ENCODE assay signal across 11 cellular contexts in genomic region chrX:49029876-49030275, GRCh38. TPM values are rescaled to one million over a fixed set of nuclear protein-coding genes. Genes with fewer than 3 reads are reported as not detected.
A peak's percentile ranks its signal among the peaks of the same experiment; 100 is the strongest.
DNase-seq lines count a peak whose midpoint lies in the region; ATAC-seq, FAIRE-seq and TF ChIP-seq lines count a peak whose summit lies in the region.
"Had no signal": no experiment of that assay in that cellular context is flagged by ENCODE, and none has a peak within 500 bp of the region (broad histone marks: within the 10 kb centered on the region; RNA-seq: fewer than 3 reads in every experiment).

No MANE protein-coding gene starts in this region.

- no peaks in the 10 kb centered on the region for H4K20me1 ChIP-seq in HepG2 (ENCODE audit: insufficient read depth, low read length)

- peaks cover 8% of the 10 kb centered on the region for H3K36me3 Mint-ChIP-seq in type B pancreatic cell
- H3K36me3 Mint-ChIP-seq in T-helper 17 cell (ENCODE audit: low read depth), result peaks cover 3% of the 10 kb centered on the region

- H3K4me3 ChIP-seq in right lobe of liver (no peak overlapping the region), HepG2 (replicated peaks in 1 of 3; ENCODE audit: insufficient read depth in 1 of 3, low read depth in 2 of 3, low read length in 3 of 3) (no peak overlapping the region)

- peak overlapping the region; percentile 84 for H3K27ac Mint-ChIP-seq in type B pancreatic cell
- no peak overlapping the region for H3K27ac Mint-ChIP-seq in T-helper 17 cell
- H3K27ac Mint-ChIP-seq: activated naive CD8-positive, alpha-beta T cell treated with anti-CD3 and anti-CD28 coated beads for 36 hours had no signal

- intact Hi-C loops in right lobe of liver (cut with DNase I), result no loop called here
- intact Hi-C loops in HepG2 (cut with micrococcal nuclease; ENCODE audit: unreplicated experiment), result no loop called here

- no peak overlapping the region for H3K4me2 ChIP-seq in HepG2 (ENCODE audit: low read depth, low read length)

- H3K4me3 Mint-ChIP-seq in type B pancreatic cell, result peak overlapping the region; percentile 14
- no peak overlapping the region for H3K4me3 Mint-ChIP-seq in T-helper 17 cell
- H3K4me3 Mint-ChIP-seq: activated naive CD8-positive, alpha-beta T cell treated with anti-CD3 and anti-CD28 coated beads for 36 hours had no signal

- POLR2A ChIA-PET in HepG2 (lab: Yijun Ruan, JAX), result interaction anchor here (1.3 to 1.7 kb wide), 2 partner anchors 12 to 14 kb away, joined by 3 to 4 read pairs; no protein-coding TSS in a partner anchor

- H3K9me3 ChIP-seq in right lobe of liver, result no peaks in the 10 kb centered on the region
- H3K9me3 ChIP-seq in HepG2 (ENCODE audit: low read length), result no peaks in the 10 kb centered on the region
- H3K9me3 ChIP-seq in T-helper 17 cell (ENCODE audit: control insufficient read depth, low read length, poor library complexity, severe bottlenecking), result no peaks in the 10 kb centered on the region

- no peaks in the 10 kb centered on the region for H3K27me3 Mint-ChIP-seq in type B pancreatic cell
- H3K27me3 Mint-ChIP-seq in T-helper 17 cell, result no peaks in the 10 kb centered on the region
- H3K27me3 Mint-ChIP-seq: activated naive CD8-positive, alpha-beta T cell treated with anti-CD3 and anti-CD28 coated beads for 36 hours had no signal

- H3K9me3 Mint-ChIP-seq in type B pancreatic cell, result no peaks in the 10 kb centered on the region
- H3K9me3 Mint-ChIP-seq: activated naive CD8-positive, alpha-beta T cell treated with anti-CD3 and anti-CD28 coated beads for 36 hours had no signal

- H3K79me2 ChIP-seq in HepG2 (ENCODE audit: insufficient read depth, low read length), result no peaks in the 10 kb centered on the region

- H3K36me3 ChIP-seq in right lobe of liver, result peaks cover 0 to 29% (median 9%) of the 10 kb centered on the region in 4 donors
- H3K36me3 ChIP-seq in HepG2 (replicated peaks in 1 of 2; ENCODE audit: control insufficient read depth in 1 of 2, insufficient read depth in 2 of 2, low read length in 2 of 2), result peaks cover 9 to 15% of the 10 kb centered on the region in 2 experiments

- FAIRE-seq in HepG2 (lab: Jason Lieb, UNC), result no peak

- H3K4me1 Mint-ChIP-seq in type B pancreatic cell (ENCODE audit: unreplicated experiment) (no peaks in the 10 kb centered on the region), T-helper 17 cell (peaks cover 4% of the 10 kb centered on the region)
- H3K4me1 Mint-ChIP-seq: activated naive CD8-positive, alpha-beta T cell treated with anti-CD3 and anti-CD28 coated beads for 36 hours had no signal

- H3K9ac ChIP-seq in HepG2 (ENCODE audit: insufficient read depth, low read depth, low read length), result no peak overlapping the region

- no TSS peak for BruUV-seq in HepG2 (replicated peaks; lab: Mats Ljungman, UMichigan)

- TF ChIP-seq EP300 in HepG2 (IDR thresholded peaks at IDR 0.05; ENCODE audit: low read depth in 2 of 2, low read length in 2 of 2) (no peak), HepG2 (CRISPR knock-in tag; IDR thresholded peaks at IDR 0.05; ENCODE audit: borderline replicate concordance) (no peak)

- no peak for TF ChIP-seq RAD21 in HepG2 (CRISPR knock-in tag; IDR thresholded peaks at IDR 0.05)

- peaks cover 0 to 3% (median 0%) of the 10 kb centered on the region in 4 donors for H3K4me1 ChIP-seq in right lobe of liver
- H3K4me1 ChIP-seq in HepG2 (ENCODE audit: insufficient read depth, low read length), result no peaks in the 10 kb centered on the region

- H3K27me3 ChIP-seq in right lobe of liver (no peaks in the 10 kb centered on the region), HepG2 (ENCODE audit: control insufficient read depth in 1 of 2, insufficient read depth in 2 of 2, low read length in 2 of 2) (no peaks in the 10 kb centered on the region)

- H3K27ac ChIP-seq in right lobe of liver (no peak overlapping the region), HepG2 (ENCODE audit: extremely low read length, insufficient read depth, low read length) (no peak overlapping the region)

- in situ Hi-C loops in HepG2 (cut with HindIII; ENCODE audit: extremely low pct_ligation_motif_present, low pct_unique_long_range_greater_than_20kb), result no loop called here

- CTCF ChIA-PET in HepG2 (lab: Yijun Ruan, JAX; ENCODE audit: low intra/inter-chr PET ratio, low total read pairs), result no interaction called here

- no peak overlapping the region for H2AFZ ChIP-seq in HepG2 (ENCODE audit: low read length)

- TF ChIP-seq POLR2A in right lobe of liver (IDR thresholded peaks at IDR 0.05), result no peak
- no peak for TF ChIP-seq POLR2A in HepG2 (IDR thresholded peaks at IDR 0.05; ENCODE audit: insufficient read depth in 1 of 2, low read depth in 2 of 2, low read length in 2 of 2)

- peak in 3 of 4 donors; percentile 26 to 49 (median 29) for ATAC-seq in right lobe of liver
- no peak for ATAC-seq in HepG2
- peak; percentile 89 for ATAC-seq in esophagus mucosa
- ATAC-seq in T-helper 17 cell, result no peak

- WGBS in right lobe of liver (ENCODE audit: insufficient coverage, low coverage, low lambda C conversion rate, missing lambda C conversion rate), result no CpG with 5 or more reads among the region's 6 CpGs
- WGBS in HepG2 (ENCODE audit: low lambda C conversion rate), result no CpG with 5 or more reads among the region's 6 CpGs

- DNase-seq in right lobe of liver (no peak), HepG2 (ENCODE audit: low spot score) (no peak), type B pancreatic cell (ENCODE audit: extremely low spot score, unreplicated experiment) (no peak), cerebellar nuclear complex (lab: John Stamatoyannopoulos, UW) (no peak), T-helper 17 cell (no peak)
- DNase-seq: activated naive CD8-positive, alpha-beta T cell treated with anti-CD3 and anti-CD28 coated beads for 36 hours; NCI-H2029 treated with DMSO at 0.1 percent for 48 hours; stimulated activated CD4-positive, alpha-beta T cell treated with anti-CD3 and anti-CD28 coated beads, Interleukin-4, amount 100 ng/mL, for 4 hours; stimulated activated naive CD4-positive, alpha-beta T cell treated with Interleukin-2 at 50 U/mL for 16 hours had no signal

- TF ChIP-seq CTCF in right lobe of liver (IDR thresholded peaks at IDR 0.05), result no peak
- no peak for TF ChIP-seq CTCF in HepG2 (CRISPR knock-in tag; IDR thresholded peaks at IDR 0.05)
- TF ChIP-seq CTCF in type B pancreatic cell (conservative IDR thresholded peaks at IDR 0.05), result no peak

RNA-seq across cellular contexts. Expression of gene TFE3, which starts 13.3 kb away (rescaled TPM):
- total RNA-seq in right lobe of liver, result 10 to 100 TPM; 14.9 to 43.3 (median 23.3) TPM
- 8.8 and 12.3 TPM in 2 replicates for total RNA-seq in HepG2 (2016; rRNA removed; fragmentation: Illumina TruSeq; extraction: Trizol)
- 7.1 and 7.8 TPM in 2 replicates for total RNA-seq in HepG2 (2016; cell fraction: cytosol; rRNA removed; fragmentation: Illumina TruSeq; extraction: Trizol; ENCODE audit: low read depth)
- total RNA-seq in HepG2 (2016; cell fraction: insoluble cytoplasmic fraction; rRNA removed; fragmentation: Illumina TruSeq; extraction: Trizol), result 7.3 and 11.4 TPM in 2 replicates
- total RNA-seq in HepG2 (2016; cell fraction: membrane; rRNA removed; fragmentation: Illumina TruSeq; extraction: Trizol), result 19.2 and 21.8 TPM in 2 replicates
- 7.7 and 10.3 TPM in 2 replicates for total RNA-seq in HepG2 (2016; cell fraction: nucleus; rRNA removed; fragmentation: Illumina TruSeq; extraction: Trizol)
- polyA plus RNA-seq in HepG2 (2011; rRNA removed), result 8.3 and 13.1 TPM in 2 replicates
- polyA plus RNA-seq in HepG2 (2011; cell fraction: cytosol; rRNA removed), result 7.3 and 11.0 TPM in 2 replicates
- 18.5 and 24.4 TPM in 2 replicates for polyA plus RNA-seq in HepG2 (2011; cell fraction: nucleus; rRNA removed)
- polyA plus RNA-seq in HepG2 (2012), result 13.3 and 22.4 TPM in 2 replicates
- polyA plus RNA-seq in HepG2 (2016; cell fraction: cytosol; fragmentation: Illumina TruSeq; extraction: Trizol; ENCODE audit: low read depth), result 12.4 and 13.7 TPM in 2 replicates
- 17.3 and 24.4 TPM in 2 replicates for polyA plus RNA-seq in HepG2 (2016; cell fraction: insoluble cytoplasmic fraction; fragmentation: Illumina TruSeq; extraction: Trizol; ENCODE audit: low read depth)
- 30.6 and 31.9 TPM in 2 replicates for polyA plus RNA-seq in HepG2 (2016; cell fraction: membrane; fragmentation: Illumina TruSeq; extraction: Trizol; ENCODE audit: low read depth)
- 31.0 and 32.9 TPM in 2 replicates for polyA plus RNA-seq in HepG2 (2016; cell fraction: nucleus; fragmentation: Illumina TruSeq; extraction: Trizol; ENCODE audit: insufficient read depth, low read depth)
- 19.4 and 40.0 TPM in 2 replicates for polyA minus RNA-seq in HepG2 (2011; rRNA and poly(A)+ RNA removed; ENCODE audit: low replicate concordance)
- polyA minus RNA-seq in HepG2 (2011; cell fraction: cytosol; rRNA and poly(A)+ RNA removed), result 13.7 and 14.2 TPM in 2 replicates
- polyA minus RNA-seq in HepG2 (2011; cell fraction: nucleus; rRNA and poly(A)+ RNA removed), result 12.0 and 14.9 TPM in 2 replicates
- 20.2 TPM for total RNA-seq in esophagus mucosa
- total RNA-seq in type B pancreatic cell (ENCODE audit: low replicate concordance), result 29.6 and 53.9 TPM in 2 replicates
- total RNA-seq in T-helper 17 cell, result 10 to 100 TPM; 38.9 to 46.4 TPM

RNA-seq across cellular contexts. Expression of gene GRIPAP1, which starts 27.8 kb away (rescaled TPM):
- total RNA-seq in right lobe of liver, result 10 to 100 TPM; 15.3 to 32.1 (median 22.0) TPM
- 15.0 and 16.1 TPM in 2 replicates for total RNA-seq in HepG2 (2016; rRNA removed; fragmentation: Illumina TruSeq; extraction: Trizol)
- total RNA-seq in HepG2 (2016; cell fraction: cytosol; rRNA removed; fragmentation: Illumina TruSeq; extraction: Trizol; ENCODE audit: low read depth), result 1.7 and 2.0 TPM in 2 replicates
- 14.6 and 16.4 TPM in 2 replicates for total RNA-seq in HepG2 (2016; cell fraction: insoluble cytoplasmic fraction; rRNA removed; fragmentation: Illumina TruSeq; extraction: Trizol)
- 3.5 and 4.0 TPM in 2 replicates for total RNA-seq in HepG2 (2016; cell fraction: membrane; rRNA removed; fragmentation: Illumina TruSeq; extraction: Trizol)
- 12.0 and 14.5 TPM in 2 replicates for total RNA-seq in HepG2 (2016; cell fraction: nucleus; rRNA removed; fragmentation: Illumina TruSeq; extraction: Trizol)
- 22.6 and 24.7 TPM in 2 replicates for polyA plus RNA-seq in HepG2 (2011; rRNA removed)
- polyA plus RNA-seq in HepG2 (2011; cell fraction: cytosol; rRNA removed), result 12.3 and 13.1 TPM in 2 replicates
- 95.2 and 107 TPM in 2 replicates for polyA plus RNA-seq in HepG2 (2011; cell fraction: nucleus; rRNA removed)
- 19.3 and 22.4 TPM in 2 replicates for polyA plus RNA-seq in HepG2 (2012)
- 0.53 and 0.80 TPM in 2 replicates for polyA plus RNA-seq in HepG2 (2016; cell fraction: cytosol; fragmentation: Illumina TruSeq; extraction: Trizol; ENCODE audit: low read depth)
- polyA plus RNA-seq in HepG2 (2016; cell fraction: insoluble cytoplasmic fraction; fragmentation: Illumina TruSeq; extraction: Trizol; ENCODE audit: low read depth), result 16.6 and 18.3 TPM in 2 replicates
- polyA plus RNA-seq in HepG2 (2016; cell fraction: membrane; fragmentation: Illumina TruSeq; extraction: Trizol; ENCODE audit: low read depth), result 1.8 and 1.9 TPM in 2 replicates
- polyA plus RNA-seq in HepG2 (2016; cell fraction: nucleus; fragmentation: Illumina TruSeq; extraction: Trizol; ENCODE audit: insufficient read depth, low read depth), result 42.4 and 61.4 TPM in 2 replicates
- polyA minus RNA-seq in HepG2 (2011; rRNA and poly(A)+ RNA removed; ENCODE audit: low replicate concordance), result 11.0 and 38.4 TPM in 2 replicates
- polyA minus RNA-seq in HepG2 (2011; cell fraction: cytosol; rRNA and poly(A)+ RNA removed), result 5.4 and 5.6 TPM in 2 replicates
- 19.6 and 21.1 TPM in 2 replicates for polyA minus RNA-seq in HepG2 (2011; cell fraction: nucleus; rRNA and poly(A)+ RNA removed)
- 21.2 TPM for total RNA-seq in esophagus mucosa
- total RNA-seq in type B pancreatic cell (ENCODE audit: low replicate concordance), result 43.3 and 54.7 TPM in 2 replicates
- 100 to 1,000 TPM; 107 to 123 TPM for total RNA-seq in T-helper 17 cell

RNA-seq across cellular contexts. Expression of gene CCDC120, which starts 28.9 kb away (rescaled TPM):
- total RNA-seq in right lobe of liver, result 10 to 100 TPM in 1 of 6 experiments, 1 to 10 TPM in 5; 3.3 to 12.1 (median 4.5) TPM
- total RNA-seq in HepG2 (2016; rRNA removed; fragmentation: Illumina TruSeq; extraction: Trizol), result 0.89 and 1.3 TPM in 2 replicates
- total RNA-seq in HepG2 (2016; cell fraction: cytosol; rRNA removed; fragmentation: Illumina TruSeq; extraction: Trizol; ENCODE audit: low read depth), result 0.30 and 0.44 TPM in 2 replicates
- total RNA-seq in HepG2 (2016; cell fraction: insoluble cytoplasmic fraction; rRNA removed; fragmentation: Illumina TruSeq; extraction: Trizol), result 0.61 and 1.2 TPM in 2 replicates
- total RNA-seq in HepG2 (2016; cell fraction: membrane; rRNA removed; fragmentation: Illumina TruSeq; extraction: Trizol), result 0.83 and 0.90 TPM in 2 replicates
- total RNA-seq in HepG2 (2016; cell fraction: nucleus; rRNA removed; fragmentation: Illumina TruSeq; extraction: Trizol), result 1.0 and 2.0 TPM in 2 replicates
- 3.2 and 3.7 TPM in 2 replicates for polyA plus RNA-seq in HepG2 (2011; rRNA removed)
- polyA plus RNA-seq in HepG2 (2011; cell fraction: cytosol; rRNA removed), result 1.7 and 2.1 TPM in 2 replicates
- polyA plus RNA-seq in HepG2 (2011; cell fraction: nucleus; rRNA removed), result 11.3 and 13.0 TPM in 2 replicates
- 3.2 and 3.9 TPM in 2 replicates for polyA plus RNA-seq in HepG2 (2012)
- 0.15 and 0.16 TPM in 2 replicates for polyA plus RNA-seq in HepG2 (2016; cell fraction: cytosol; fragmentation: Illumina TruSeq; extraction: Trizol; ENCODE audit: low read depth)
- polyA plus RNA-seq in HepG2 (2016; cell fraction: insoluble cytoplasmic fraction; fragmentation: Illumina TruSeq; extraction: Trizol; ENCODE audit: low read depth), result 2.4 and 3.0 TPM in 2 replicates
- polyA plus RNA-seq in HepG2 (2016; cell fraction: membrane; fragmentation: Illumina TruSeq; extraction: Trizol; ENCODE audit: low read depth), result 0.78 and 1.0 TPM in 2 replicates
- polyA plus RNA-seq in HepG2 (2016; cell fraction: nucleus; fragmentation: Illumina TruSeq; extraction: Trizol; ENCODE audit: insufficient read depth, low read depth), result 7.3 TPM in 2 replicates
- polyA minus RNA-seq in HepG2 (2011; rRNA and poly(A)+ RNA removed; ENCODE audit: low replicate concordance), result 3.1 and 4.9 TPM in 2 replicates
- 1.3 and 1.4 TPM in 2 replicates for polyA minus RNA-seq in HepG2 (2011; cell fraction: cytosol; rRNA and poly(A)+ RNA removed)
- polyA minus RNA-seq in HepG2 (2011; cell fraction: nucleus; rRNA and poly(A)+ RNA removed), result 2.8 and 4.2 TPM in 2 replicates
- 27.7 TPM for total RNA-seq in esophagus mucosa
- 25.3 and 48.6 TPM in 2 replicates for total RNA-seq in type B pancreatic cell (ENCODE audit: low replicate concordance)
- total RNA-seq in T-helper 17 cell, result 10 to 100 TPM; 10.8 to 11.8 TPM
- total RNA-seq: LHCN-M2 had no signal

RNA-seq across cellular contexts. Expression of gene PRAF2, which starts 43.9 kb away (rescaled TPM):
- 10 to 100 TPM in 1 of 6 experiments, 1 to 10 TPM in 5; 3.1 to 11.2 (median 5.1) TPM for total RNA-seq in right lobe of liver
- total RNA-seq in HepG2 (2016; rRNA removed; fragmentation: Illumina TruSeq; extraction: Trizol), result 0.33 TPM in 1 of 2 replicates, not detected in the other
- not detected in 2 replicates for total RNA-seq in HepG2 (2016; cell fraction: cytosol; rRNA removed; fragmentation: Illumina TruSeq; extraction: Trizol; ENCODE audit: low read depth)
- 0.37 TPM in 1 of 2 replicates, not detected in the other for total RNA-seq in HepG2 (2016; cell fraction: insoluble cytoplasmic fraction; rRNA removed; fragmentation: Illumina TruSeq; extraction: Trizol)
- total RNA-seq in HepG2 (2016; cell fraction: membrane; rRNA removed; fragmentation: Illumina TruSeq; extraction: Trizol), result not detected in 2 replicates
- 1.0 TPM in 1 of 2 replicates, not detected in the other for total RNA-seq in HepG2 (2016; cell fraction: nucleus; rRNA removed; fragmentation: Illumina TruSeq; extraction: Trizol)
- 2.6 and 4.3 TPM in 2 replicates for polyA plus RNA-seq in HepG2 (2011; rRNA removed)
- 0.94 and 1.1 TPM in 2 replicates for polyA plus RNA-seq in HepG2 (2011; cell fraction: cytosol; rRNA removed)
- 16.4 and 19.7 TPM in 2 replicates for polyA plus RNA-seq in HepG2 (2011; cell fraction: nucleus; rRNA removed)
- polyA plus RNA-seq in HepG2 (2012), result 2.0 and 3.1 TPM in 2 replicates
- polyA plus RNA-seq in HepG2 (2016; cell fraction: cytosol; fragmentation: Illumina TruSeq; extraction: Trizol; ENCODE audit: low read depth), result 0.26 TPM in 1 of 2 replicates, not detected in the other
- 0.58 TPM in 1 of 2 replicates, not detected in the other for polyA plus RNA-seq in HepG2 (2016; cell fraction: insoluble cytoplasmic fraction; fragmentation: Illumina TruSeq; extraction: Trizol; ENCODE audit: low read depth)
- 0.17 and 0.50 TPM in 2 replicates for polyA plus RNA-seq in HepG2 (2016; cell fraction: membrane; fragmentation: Illumina TruSeq; extraction: Trizol; ENCODE audit: low read depth)
- polyA plus RNA-seq in HepG2 (2016; cell fraction: nucleus; fragmentation: Illumina TruSeq; extraction: Trizol; ENCODE audit: insufficient read depth, low read depth), result 3.4 and 4.5 TPM in 2 replicates
- 0.84 and 7.9 TPM in 2 replicates for polyA minus RNA-seq in HepG2 (2011; rRNA and poly(A)+ RNA removed; ENCODE audit: low replicate concordance)
- polyA minus RNA-seq in HepG2 (2011; cell fraction: cytosol; rRNA and poly(A)+ RNA removed), result not detected in 2 replicates
- 1.7 and 5.3 TPM in 2 replicates for polyA minus RNA-seq in HepG2 (2011; cell fraction: nucleus; rRNA and poly(A)+ RNA removed)
- total RNA-seq in esophagus mucosa, result 4.8 TPM
- 10.0 and 29.7 TPM in 2 replicates for total RNA-seq in type B pancreatic cell (ENCODE audit: low replicate concordance)
- total RNA-seq in T-helper 17 cell, result 10 to 100 TPM; 18.8 to 20.6 TPM

RNA-seq across cellular contexts. Expression of gene WDR45, which starts 49.8 kb away (rescaled TPM):
- total RNA-seq in right lobe of liver (10 to 100 TPM; 31.8 to 65.2 (median 47.9) TPM), HepG2 (2016; rRNA removed; fragmentation: Illumina TruSeq; extraction: Trizol) (14.0 and 16.4 TPM in 2 replicates), esophagus mucosa (30.3 TPM), type B pancreatic cell (ENCODE audit: low replicate concordance) (45.5 and 53.3 TPM in 2 replicates), T-helper 17 cell (10 to 100 TPM; 69.9 to 73.5 TPM)
- total RNA-seq in HepG2 (2016; cell fraction: cytosol; rRNA removed; fragmentation: Illumina TruSeq; extraction: Trizol; ENCODE audit: low read depth), result 18.4 and 20.2 TPM in 2 replicates
- total RNA-seq in HepG2 (2016; cell fraction: insoluble cytoplasmic fraction; rRNA removed; fragmentation: Illumina TruSeq; extraction: Trizol), result 16.0 and 19.4 TPM in 2 replicates
- 18.8 and 22.7 TPM in 2 replicates for total RNA-seq in HepG2 (2016; cell fraction: membrane; rRNA removed; fragmentation: Illumina TruSeq; extraction: Trizol)
- 17.9 and 19.4 TPM in 2 replicates for total RNA-seq in HepG2 (2016; cell fraction: nucleus; rRNA removed; fragmentation: Illumina TruSeq; extraction: Trizol)
- polyA plus RNA-seq in HepG2 (2011; rRNA removed), result 65.5 and 91.1 TPM in 2 replicates
- 48.7 and 57.4 TPM in 2 replicates for polyA plus RNA-seq in HepG2 (2011; cell fraction: cytosol; rRNA removed)
- 386 and 474 TPM in 2 replicates for polyA plus RNA-seq in HepG2 (2011; cell fraction: nucleus; rRNA removed)
- 30.1 and 49.9 TPM in 2 replicates for polyA plus RNA-seq in HepG2 (2012)
- 15.5 and 17.3 TPM in 2 replicates for polyA plus RNA-seq in HepG2 (2016; cell fraction: cytosol; fragmentation: Illumina TruSeq; extraction: Trizol; ENCODE audit: low read depth)
- polyA plus RNA-seq in HepG2 (2016; cell fraction: insoluble cytoplasmic fraction; fragmentation: Illumina TruSeq; extraction: Trizol; ENCODE audit: low read depth), result 18.7 and 19.8 TPM in 2 replicates
- 14.2 and 18.3 TPM in 2 replicates for polyA plus RNA-seq in HepG2 (2016; cell fraction: membrane; fragmentation: Illumina TruSeq; extraction: Trizol; ENCODE audit: low read depth)
- 44.7 and 54.6 TPM in 2 replicates for polyA plus RNA-seq in HepG2 (2016; cell fraction: nucleus; fragmentation: Illumina TruSeq; extraction: Trizol; ENCODE audit: insufficient read depth, low read depth)
- 64.1 and 271 TPM in 2 replicates for polyA minus RNA-seq in HepG2 (2011; rRNA and poly(A)+ RNA removed; ENCODE audit: low replicate concordance)
- 14.8 and 18.8 TPM in 2 replicates for polyA minus RNA-seq in HepG2 (2011; cell fraction: cytosol; rRNA and poly(A)+ RNA removed)
- polyA minus RNA-seq in HepG2 (2011; cell fraction: nucleus; rRNA and poly(A)+ RNA removed), result 53.6 and 83.3 TPM in 2 replicates

Comparison
In these comparisons a context has a peak if more than half of its experiments do, and no peak if none do; other contexts are left out.
1. ATAC-seq: peak in right lobe of liver (3 of 4) and esophagus mucosa (single experiment); none in HepG2 (single experiment) and T-helper 17 cell (single experiment).